ENCODE assay signal across 24 cellular contexts in the genomic region with DNA sequence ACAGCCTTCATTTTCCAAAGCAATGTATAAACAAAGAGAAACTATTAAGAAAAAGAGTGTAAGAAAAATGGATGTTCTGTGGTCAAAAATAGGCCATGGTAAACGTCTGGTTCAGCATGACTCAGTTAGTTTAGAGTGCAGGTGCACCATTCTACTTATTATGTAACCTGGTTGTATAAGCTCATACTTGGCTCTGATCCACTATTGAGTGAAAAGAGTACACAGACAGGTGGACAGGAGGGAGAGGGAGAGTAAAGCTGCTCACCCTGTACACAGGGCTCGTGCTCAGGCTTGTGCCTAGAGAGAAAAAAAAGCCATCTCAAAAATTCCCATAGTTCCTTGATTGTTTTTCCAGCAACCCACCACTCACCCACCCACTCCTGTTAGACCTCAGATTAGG.
DNase-seq lines count a peak whose midpoint lies in the region; ATAC-seq and TF ChIP-seq lines count a peak whose summit lies in the region.
"Had no signal": no experiment of that assay in that cellular context is flagged by ENCODE, and none has a peak within 500 bp of the region (broad histone marks: within the 10 kb centered on the region; RNA-seq: fewer than 3 reads in every experiment).

No MANE protein-coding gene starts in this region.

- H3K36me3 Mint-ChIP-seq in MCF 10A (ENCODE audit: insufficient read depth, unreplicated experiment) = no peaks in the 10 kb centered on the region
- H3K36me3 Mint-ChIP-seq: activated naive CD8-positive, alpha-beta T cell treated with anti-CD3 and anti-CD28 coated beads, Interleukin-2, amount 10 ng/mL, durations not matched to agents 7 days and 5 days; brain had no signal

- no peak overlapping the region for H3K27ac ChIP-seq in breast epithelium
- H3K27ac ChIP-seq: esophagus squamous epithelium, lower lobe of right lung, prostate gland, WERI-Rb-1 had no signal

- H3K9me3 Mint-ChIP-seq in MCF 10A (ENCODE audit: unreplicated experiment) = peaks cover 40% of the 10 kb centered on the region

- TF ChIP-seq POLR2A in breast epithelium (IDR thresholded peaks at IDR 0.05) = no peak

- CTCF ChIA-PET in MCF 10A (lab: Yijun Ruan, JAX) = no interaction called here

- no peaks in the 10 kb centered on the region for H3K27me3 Mint-ChIP-seq in MCF 10A (ENCODE audit: insufficient read depth, unreplicated experiment)
- H3K27me3 Mint-ChIP-seq: activated naive CD8-positive, alpha-beta T cell treated with anti-CD3 and anti-CD28 coated beads, Interleukin-2, amount 10 ng/mL, durations not matched to agents 7 days and 5 days; brain had no signal

- intact Hi-C loops in MCF 10A (cut with micrococcal nuclease) (no loop called here), breast epithelium (cut with DNase I; ENCODE audit: low total_unique reads) (no loop called here)

- POLR2A ChIA-PET in MCF 10A (lab: Yijun Ruan, JAX) = no interaction called here

- H3K4me1 ChIP-seq in breast epithelium = no peaks in the 10 kb centered on the region
- H3K4me1 ChIP-seq: esophagus squamous epithelium, lower lobe of right lung, prostate gland had no signal

- H3K36me3 ChIP-seq in breast epithelium = no peaks in the 10 kb centered on the region
- H3K36me3 ChIP-seq: esophagus squamous epithelium, lower lobe of right lung, prostate gland, WERI-Rb-1 had no signal

- no peak for TF ChIP-seq CTCF in MCF 10A (IDR thresholded peaks at IDR 0.05; ENCODE audit: unreplicated experiment)
- no peak for TF ChIP-seq CTCF in breast epithelium (IDR thresholded peaks at IDR 0.05)
- TF ChIP-seq CTCF in epithelial cell of esophagus (IDR thresholded peaks at IDR 0.05; ENCODE audit: insufficient read depth, low read depth, low read length, missing control alignments) = no peak

- no peaks in the 10 kb centered on the region for H3K27me3 ChIP-seq in breast epithelium
- H3K27me3 ChIP-seq: esophagus squamous epithelium had no signal

- no peaks in the 10 kb centered on the region for H3K4me1 Mint-ChIP-seq in MCF 10A (ENCODE audit: insufficient read depth, unreplicated experiment)
- H3K4me1 Mint-ChIP-seq: activated naive CD8-positive, alpha-beta T cell treated with anti-CD3 and anti-CD28 coated beads, Interleukin-2, amount 10 ng/mL, durations not matched to agents 7 days and 5 days; brain had no signal

- H3K4me3 ChIP-seq in breast epithelium (no peak overlapping the region), epithelial cell of esophagus (ENCODE audit: low read length) (no peak overlapping the region)
- H3K4me3 ChIP-seq: esophagus squamous epithelium, lower lobe of right lung, prostate gland had no signal

- no TSS peak for BruUV-seq in MCF 10A (replicated peaks; lab: Mats Ljungman, UMichigan)

- DNase-seq in MCF 10A (ENCODE audit: unreplicated experiment) (peak; percentile 18), breast epithelium (ENCODE audit: low spot score in 2 of 2) (no peak), NCI-H2196 treated with DMSO at 0.1 percent for 48 hours (lab: John Stamatoyannopoulos, UW; ENCODE audit: unreplicated experiment) (peak; percentile 1), epithelial cell of esophagus (ENCODE audit: low read depth) (peak; percentile 73), SIG-M5 (lab: John Stamatoyannopoulos, UW) (no peak), D341Med (ENCODE audit: low spot score) (no peak)
- DNase-seq: activated CD8-positive, alpha-beta memory T cell treated with anti-CD3 and anti-CD28 coated beads, Interleukin-2, amount 50 U/mL, for 4 hours; activated naive CD8-positive, alpha-beta T cell treated with anti-CD3 and anti-CD28 coated beads, Interleukin-2, amount 10 ng/mL, durations not matched to agents 7 days and 5 days; effector CD8-positive, alpha-beta T cell; esophagus squamous epithelium; islet precursor cell; KG1; lower lobe of right lung; NCI-H2081; NCI-H69; SK-N-SH; WERI-Rb-1 had no signal

- no peak for ATAC-seq in activated CD4-positive, CD25-positive, alpha-beta regulatory T cell treated with anti-CD3 and anti-CD28 coated beads, Interleukin-2, amount 50 U/mL, for 24 hours
- ATAC-seq: HCT116, Panc1 had no signal

- no peak overlapping the region for H3K27ac Mint-ChIP-seq in MCF 10A (ENCODE audit: low read depth, unreplicated experiment)
- H3K27ac Mint-ChIP-seq: activated naive CD8-positive, alpha-beta T cell treated with anti-CD3 and anti-CD28 coated beads, Interleukin-2, amount 10 ng/mL, durations not matched to agents 7 days and 5 days; activated T-helper 2 cell treated with anti-CD3 and anti-CD28 coated beads, Interferon-gamma antibody, Interleukin-2, Interleukin-4, amounts not matched to agents 10 μg/mL and 5 μg/mL and 100 μg/mL, durations not matched to agents 14 hours and 24 hours and 36 hours; brain; T-helper 2 cell treated with Interferon-gamma antibody and Interleukin-4, amounts not matched to agents 5 μg/mL and 100 μg/mL, for 36 hours had no signal

- no peak overlapping the region for H3K4me3 Mint-ChIP-seq in MCF 10A (ENCODE audit: unreplicated experiment)
- H3K4me3 Mint-ChIP-seq: activated naive CD8-positive, alpha-beta T cell treated with anti-CD3 and anti-CD28 coated beads, Interleukin-2, amount 10 ng/mL, durations not matched to agents 7 days and 5 days; brain; T-helper 2 cell treated with Interferon-gamma antibody and Interleukin-4, amounts not matched to agents 5 μg/mL and 100 μg/mL, for 36 hours had no signal

- H3K9me3 ChIP-seq in breast epithelium = no peaks in the 10 kb centered on the region
- H3K9me3 ChIP-seq: prostate gland had no signal

Comparison
In these comparisons a context has a peak if more than half of its experiments do, and no peak if none do; other contexts are left out.
1. DNase-seq: peak in MCF 10A (single experiment), NCI-H2196 treated with DMSO at 0.1 percent for 48 hours (single experiment) and epithelial cell of esophagus (single experiment); none in breast epithelium (0 of 2), SIG-M5 (single experiment) and D341Med (single experiment).